ENCODE assay signal across 8 cellular contexts in the genomic region with DNA sequence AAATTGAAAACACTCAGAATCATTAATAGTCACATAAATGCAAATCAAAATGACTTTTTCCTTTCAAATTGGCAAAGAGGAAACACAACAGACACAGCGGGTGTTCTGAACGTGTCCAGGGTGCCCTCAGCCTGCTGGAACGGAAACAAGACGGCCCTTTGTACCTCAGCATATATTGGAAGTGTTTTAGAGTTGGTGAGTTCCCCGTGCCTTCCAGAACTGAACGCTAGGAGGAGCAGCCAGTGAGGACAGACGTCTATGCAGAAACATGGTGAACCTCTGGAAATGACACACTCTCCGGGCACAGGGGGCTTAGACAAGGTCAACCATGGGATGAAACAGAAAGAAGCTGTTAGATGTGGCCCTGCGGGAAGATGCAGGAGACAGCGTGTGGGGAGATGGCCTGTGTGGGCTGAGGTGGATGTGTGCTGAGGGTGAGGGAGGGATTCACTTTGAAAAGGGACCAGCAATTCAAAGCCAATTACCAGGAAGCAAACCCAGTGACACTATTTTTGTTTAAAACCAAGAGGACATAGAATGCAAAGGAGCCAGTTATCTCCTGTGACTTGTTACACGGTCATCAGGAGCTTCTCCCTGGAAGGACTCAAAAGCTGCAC. TPM values are rescaled to one million over a fixed set of nuclear protein-coding genes. Genes with fewer than 3 reads are reported as not detected.
DNase-seq lines count a peak whose midpoint lies in the region; ATAC-seq, FAIRE-seq and TF ChIP-seq lines count a peak whose summit lies in the region.

No MANE protein-coding gene starts in this region.

- ATAC-seq in activated B cell treated with CpG ODN at 0.5 μM for 24 hours (ENCODE audit: low read depth): peak; percentile 79
- ATAC-seq in left lung: peak; percentile 92
- no peak for ATAC-seq in GM18505 (IDR thresholded peaks at IDR 0.05; ENCODE audit: unreplicated experiment)

- CTCF ChIA-PET in activated B cell treated with CpG ODN at 0.5 μM for 24 hours (lab: Charles Lee): no interaction called here

- H3K27me3 Mint-ChIP-seq in activated B cell treated with CpG ODN at 0.5 μM for 24 hours: peaks cover 19% of the 10 kb centered on the region

- H3K9me3 ChIP-seq in left lung: no peaks in the 10 kb centered on the region

- H3K4me3 ChIP-seq in choroid plexus epithelial cell (ENCODE audit: low read depth, low read length): no peak overlapping the region
- no peak overlapping the region for H3K4me3 ChIP-seq in left lung

- POLR2A ChIA-PET in activated B cell treated with CpG ODN at 0.5 μM for 24 hours (lab: Charles Lee): no interaction called here

- H3K4me1 ChIP-seq in left lung: no peaks in the 10 kb centered on the region

- no peaks in the 10 kb centered on the region for H3K36me3 Mint-ChIP-seq in activated B cell treated with CpG ODN at 0.5 μM for 24 hours (ENCODE audit: low read depth)

- TF ChIP-seq POLR2A in GM12891 (IDR thresholded peaks at IDR 0.05; ENCODE audit: low read depth, low read length): no peak
- no peak for TF ChIP-seq POLR2A in GM18505 (IDR thresholded peaks at IDR 0.05; ENCODE audit: borderline replicate concordance, extremely low read depth, insufficient read depth, insufficient read length)

- no peak overlapping the region for H3K27ac ChIP-seq in left lung

- no peaks in the 10 kb centered on the region for H3K9me3 Mint-ChIP-seq in activated B cell treated with CpG ODN at 0.5 μM for 24 hours

- TF ChIP-seq CTCF in activated B cell treated with CpG ODN at 0.5 μM for 24 hours (IDR thresholded peaks at IDR 0.05): peak; percentile 8
- peak; percentile 92 for TF ChIP-seq CTCF in choroid plexus epithelial cell (conservative IDR thresholded peaks at IDR 0.05; ENCODE audit: low read depth, low read length)
- TF ChIP-seq CTCF in left lung (IDR thresholded peaks at IDR 0.05): peak; percentile 59 to 60

- intact Hi-C loops in activated B cell treated with CpG ODN at 0.5 μM for 24 hours (cut with micrococcal nuclease): loop anchor here (1.0 to 5.0 kb wide), 2 partner anchors 49 to 278 kb away; no protein-coding TSS in a partner anchor
- intact Hi-C loops in left lung (cut with DNase I): no loop called here

- H3K27ac Mint-ChIP-seq in activated B cell treated with CpG ODN at 0.5 μM for 24 hours: no peak overlapping the region

- H3K27me3 ChIP-seq in left lung: peaks cover 0 to 19% of the 10 kb centered on the region in 2 donors

- no peak overlapping the region for H3K4me3 Mint-ChIP-seq in activated B cell treated with CpG ODN at 0.5 μM for 24 hours

- H3K36me3 ChIP-seq in left lung: no peaks in the 10 kb centered on the region

- FAIRE-seq in GM12891 (lab: Jason Lieb, UNC): peak; percentile 72

- peak; percentile 48 for DNase-seq in GM12891 (ENCODE audit: insufficient read length, low spot score)
- DNase-seq in MV-4-11 (lab: John Stamatoyannopoulos, UW): peak; percentile 64
- DNase-seq in activated B cell treated with CpG ODN at 0.5 μM for 24 hours: no peak
- DNase-seq in choroid plexus epithelial cell (ENCODE audit: low read depth): peak; percentile 76
- DNase-seq in left lung: no peak
- peak; percentile 24 for DNase-seq in stimulated activated CD8-positive, alpha-beta memory T cell treated with anti-CD3 and anti-CD28 coated beads, Interleukin-15, amount 100 ng/mL, for 1 hour (ENCODE audit: low read depth)
- no peak for DNase-seq in DMS 273 treated with DMSO at 0.1 percent for 48 hours (lab: John Stamatoyannopoulos, UW)

- H3K4me1 Mint-ChIP-seq in activated B cell treated with CpG ODN at 0.5 μM for 24 hours: peaks cover 12% of the 10 kb centered on the region

TF ChIP-seq in GM12891, 5 proteins besides CTCF, POLR2A, EP300 and RAD21:
- TF ChIP-seq SPI1 (IDR thresholded peaks at IDR 0.05; ENCODE audit: low read depth, low read length) (no peak), PAX5 (IDR thresholded peaks at IDR 0.05; ENCODE audit: insufficient read depth, low read length, severe bottlenecking) (no peak), POLR2AphosphoS5 (IDR thresholded peaks at IDR 0.05; ENCODE audit: low read depth, low read length) (no peak), POU2F2 (IDR thresholded peaks at IDR 0.05; ENCODE audit: low read depth, low read length) (no peak), TAF1 (IDR thresholded peaks at IDR 0.05; ENCODE audit: low read depth, low read length) (no peak)

RNA-seq across cellular contexts. Expression of gene RNF212, which starts 40.4 kb away (rescaled TPM):
- polyA plus RNA-seq in GM12891 (2012; ENCODE audit: low read depth, missing spikeins): not detected
- total RNA-seq in activated B cell treated with CpG ODN at 0.5 μM for 24 hours (2.1 and 2.4 TPM in 2 replicates), left lung (1 to 10 TPM; 7.2 to 9.8 TPM)

Comparison
In these comparisons a context has a peak if more than half of its experiments do, and no peak if none do; other contexts are left out.
1. DNase-seq: peak in GM12891 (single experiment), MV-4-11 (single experiment), choroid plexus epithelial cell (single experiment) and stimulated activated CD8-positive, alpha-beta memory T cell treated with anti-CD3 and anti-CD28 coated beads, Interleukin-15, amount 100 ng/mL, for 1 hour (single experiment); none in activated B cell treated with CpG ODN at 0.5 μM for 24 hours (single experiment), left lung (0 of 2) and DMS 273 treated with DMSO at 0.1 percent for 48 hours (single experiment).
2. CTCF ChIP-seq: peak in every context shown above with its lines; median percentile 92 in choroid plexus epithelial cell; 60 in left lung; 8 in activated B cell treated with CpG ODN at 0.5 μM for 24 hours.